Comparison of ENCODE assay signal across 16 cellular contexts in the genomic region with DNA sequence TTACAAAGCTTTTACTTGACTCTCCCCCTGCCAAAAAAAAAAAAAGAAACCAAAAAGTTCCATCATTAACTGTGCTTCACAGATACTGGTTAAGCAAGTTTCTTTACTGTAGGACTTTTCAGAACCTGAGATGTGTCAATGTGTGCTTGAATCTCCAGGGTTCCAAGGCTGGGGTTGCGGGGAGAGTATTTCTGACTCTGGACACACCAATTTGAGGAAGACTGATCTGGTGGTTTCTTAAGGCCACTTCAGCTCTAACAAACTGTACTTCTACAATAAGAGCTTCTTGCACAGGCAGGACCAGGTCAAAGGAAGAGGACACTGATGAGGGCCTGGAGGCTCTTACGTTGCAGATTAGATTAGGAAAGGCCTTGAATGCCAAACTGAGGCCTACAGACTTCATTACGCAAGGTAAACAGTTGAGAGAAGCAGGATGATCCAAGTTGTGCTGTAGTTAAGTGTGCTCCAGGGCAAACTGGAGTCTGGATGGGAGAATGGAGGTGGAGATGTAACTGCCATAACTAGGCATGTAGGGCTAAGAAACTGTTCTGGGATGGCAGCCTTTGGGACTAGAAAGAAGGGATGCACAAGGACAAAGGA. TPM values are rescaled to one million over a fixed set of nuclear protein-coding genes. Genes with fewer than 3 reads are reported as not detected.
"Had no signal": no experiment of that assay in that cellular context is flagged by ENCODE, and none has a peak within 500 bp of the region (broad histone marks: within the 10 kb centered on the region; RNA-seq: fewer than 3 reads in every experiment).

No MANE protein-coding gene starts in this region.

- H3K9me3 ChIP-seq: left lung, pancreas, stomach, testis had no signal

- H3K27ac Mint-ChIP-seq: activated CD4-positive, alpha-beta T cell treated with anti-CD3 and anti-CD28 coated beads for 36 hours; activated naive CD8-positive, alpha-beta T cell treated with anti-CD3 and anti-CD28 coated beads, Interleukin-2, amount 50 U/mL, for 24 hours had no signal

- ATAC-seq: activated CD4-positive, alpha-beta T cell treated with anti-CD3 and anti-CD28 coated beads for 36 hours; activated naive CD8-positive, alpha-beta T cell treated with anti-CD3 and anti-CD28 coated beads, Interleukin-2, amount 50 U/mL, for 24 hours; left lung; pancreas had no signal

- H3K9me3 Mint-ChIP-seq: activated naive CD8-positive, alpha-beta T cell treated with anti-CD3 and anti-CD28 coated beads, Interleukin-2, amount 50 U/mL, for 24 hours; naive B cell had no signal

- DNase-seq: activated CD4-positive, alpha-beta T cell treated with anti-CD3 and anti-CD28 coated beads for 36 hours; activated CD8-positive, alpha-beta memory T cell treated with anti-CD3 and anti-CD28 coated beads, Interleukin-2, amount 50 U/mL, for 48 hours; activated naive CD4-positive, alpha-beta T cell; activated naive CD8-positive, alpha-beta T cell treated with anti-CD3 and anti-CD28 coated beads, Interleukin-2, amount 50 U/mL, for 24 hours; dermis blood vessel endothelial cell; erythroblast; left lung; mammary epithelial cell; naive B cell; stimulated activated CD4-positive, alpha-beta T cell treated with anti-CD3 and anti-CD28 coated beads, Interleukin-1b, Interleukin-23, amount 100 ng/mL, for 48 hours; stomach; SW 1271; testis; WERI-Rb-1 had no signal

- H3K4me3 Mint-ChIP-seq: activated CD4-positive, alpha-beta T cell treated with anti-CD3 and anti-CD28 coated beads for 36 hours; activated naive CD8-positive, alpha-beta T cell treated with anti-CD3 and anti-CD28 coated beads, Interleukin-2, amount 50 U/mL, for 24 hours; naive B cell had no signal

- H3K27me3 Mint-ChIP-seq: activated CD4-positive, alpha-beta T cell treated with anti-CD3 and anti-CD28 coated beads for 36 hours; activated naive CD8-positive, alpha-beta T cell treated with anti-CD3 and anti-CD28 coated beads, Interleukin-2, amount 50 U/mL, for 24 hours; naive B cell had no signal

- H3K4me1 Mint-ChIP-seq: activated CD4-positive, alpha-beta T cell treated with anti-CD3 and anti-CD28 coated beads for 36 hours; activated naive CD8-positive, alpha-beta T cell treated with anti-CD3 and anti-CD28 coated beads, Interleukin-2, amount 50 U/mL, for 24 hours had no signal

RNA-seq across cellular contexts. Expression of gene C20orf203, which starts 45.1 kb away (rescaled TPM):
- total RNA-seq: activated CD4-positive, alpha-beta T cell treated with anti-CD3 and anti-CD28 coated beads for 36 hours; astrocyte; dermis blood vessel endothelial cell; left lung; mammary epithelial cell had no signal
